ENCODE assay signal across 11 cellular contexts in genomic region chr16:55988013-55988412, GRCh38.
"Had no signal": no experiment of that assay in that cellular context is flagged by ENCODE, and none has a peak within 500 bp of the region (broad histone marks: within the 10 kb centered on the region; RNA-seq: fewer than 3 reads in every experiment).

No MANE protein-coding gene starts in this region.

- ATAC-seq: GM23338, HCT116 had no signal

- H3K4me2 ChIP-seq: GM23338 had no signal

- DNase-seq: GM23248, GOT3, H7, H9, HCEC 1CT, HFFc6 had no signal

- H3K36me3 ChIP-seq: HAP-1 had no signal

- FAIRE-seq: H1, H54 had no signal

- H3K9ac ChIP-seq: GM23248 had no signal

- H2AFZ ChIP-seq: GM23248, GM23338 had no signal

- H3K27ac ChIP-seq: GM23248 had no signal

- H3K4me3 ChIP-seq: GM23248, GM23338, HAP-1 had no signal
